18 cellular contexts compared by ENCODE assay signal in the genomic region with DNA sequence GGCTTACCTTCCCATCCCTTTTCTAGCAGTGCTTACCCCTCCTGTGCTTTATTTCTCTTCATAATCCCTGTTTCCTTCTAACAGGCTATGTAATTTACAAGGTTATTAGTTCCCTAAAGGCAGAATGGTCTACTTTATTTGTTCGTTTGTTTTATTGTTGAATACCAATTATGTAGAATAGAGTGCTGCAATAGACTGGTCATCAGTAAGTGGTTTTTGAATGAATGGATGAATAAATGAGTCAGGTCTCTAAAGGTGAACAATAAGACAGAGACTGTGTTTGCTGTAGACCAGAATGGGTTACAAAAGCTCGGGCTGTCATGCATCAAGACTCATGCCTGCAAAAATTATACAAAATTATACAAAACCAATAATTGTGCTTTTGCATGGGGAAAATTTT.
A peak's percentile ranks its signal among the peaks of the same experiment; 100 is the strongest.
DNase-seq lines count a peak whose midpoint lies in the region; ATAC-seq and TF ChIP-seq lines count a peak whose summit lies in the region.
"Had no signal": no experiment of that assay in that cellular context is flagged by ENCODE, and none has a peak within 500 bp of the region (broad histone marks: within the 10 kb centered on the region; RNA-seq: fewer than 3 reads in every experiment).

No MANE protein-coding gene starts in this region.

- H3K79me2 ChIP-seq in PC-3 (ENCODE audit: low read length), result no peaks in the 10 kb centered on the region

- no peaks in the 10 kb centered on the region for H3F3A ChIP-seq in PC-3 (ENCODE audit: low read length, unreplicated experiment)

- no peak overlapping the region for H3K4me3 Mint-ChIP-seq in nephron progenitor cell
- H3K4me3 Mint-ChIP-seq: CD14-positive monocyte; CD4-positive, alpha-beta memory T cell; CD4-positive, CD25-positive, alpha-beta regulatory T cell; CD8-positive, alpha-beta memory T cell had no signal

- H3K9me2 ChIP-seq in PC-3 (replicated peaks; ENCODE audit: low read length), result no peaks in the 10 kb centered on the region

- DNase-seq in PC-3 (peak; percentile 56), right atrium auricular region (ENCODE audit: low spot score) (no peak), nephron progenitor cell (no peak)
- DNase-seq in stimulated activated CD4-positive, alpha-beta T cell treated with anti-CD3 and anti-CD28 coated beads, Interleukin-15, amount 100 ng/mL, for 24 hours, result no peak
- DNase-seq: 8988T; ACHN; BE2C; C1 segment of cervical spinal cord; Calu3; CD4-positive, alpha-beta memory T cell; CD4-positive, CD25-positive, alpha-beta regulatory T cell; CD8-positive, alpha-beta memory T cell; COR-L47; DMS79 treated with DMSO at 0.1 percent for 48 hours; GF-D8 had no signal

- H3K9me3 ChIP-seq in PC-3 (ENCODE audit: low read length), result no peaks in the 10 kb centered on the region
- no peaks in the 10 kb centered on the region for H3K9me3 ChIP-seq in mesodermal cell (ENCODE audit: control insufficient read depth, low read length)
- H3K9me3 ChIP-seq in right atrium auricular region, result no peaks in the 10 kb centered on the region
- H3K9me3 ChIP-seq: BE2C, BLaER1 had no signal

- CTCF ChIA-PET in PC-3 (lab: Charles Lee), result no interaction called here

- no TSS peak for BruUV-seq in PC-3 (replicated peaks; lab: Mats Ljungman, UMichigan)

- no peak overlapping the region for H3K4me2 ChIP-seq in PC-3 (ENCODE audit: low read length)
- H3K4me2 ChIP-seq: BLaER1 had no signal

- POLR2A ChIA-PET in PC-3 (lab: Charles Lee; ENCODE audit: unreplicated experiment), result no interaction called here

- H3K9me3 Mint-ChIP-seq in nephron progenitor cell, result peaks cover 4% of the 10 kb centered on the region

- intact Hi-C loops in PC-3 (cut with micrococcal nuclease), result no loop called here

- TF ChIP-seq CTCF in PC-3 (conservative IDR thresholded peaks at IDR 0.05; ENCODE audit: low read depth, low read length) (no peak), right atrium auricular region (IDR thresholded peaks at IDR 0.05) (no peak), nephron progenitor cell (IDR thresholded peaks at IDR 0.05) (no peak)

- H3K27me3 Mint-ChIP-seq in nephron progenitor cell (ENCODE audit: low read depth, poor library complexity), result no peaks in the 10 kb centered on the region
- H3K27me3 Mint-ChIP-seq: CD4-positive, alpha-beta memory T cell had no signal

- H3K9ac ChIP-seq in PC-3 (ENCODE audit: low read length), result no peak overlapping the region
- H3K9ac ChIP-seq: BLaER1 had no signal

- H4K20me1 ChIP-seq in PC-3 (ENCODE audit: low read length), result no peaks in the 10 kb centered on the region
- H4K20me1 ChIP-seq: BLaER1 had no signal

- H3K4me1 Mint-ChIP-seq in nephron progenitor cell, result no peaks in the 10 kb centered on the region
- H3K4me1 Mint-ChIP-seq: CD14-positive monocyte; CD4-positive, alpha-beta memory T cell; CD4-positive, CD25-positive, alpha-beta regulatory T cell; CD8-positive, alpha-beta memory T cell had no signal

- H3K4me3 ChIP-seq in PC-3 (ENCODE audit: low read length) (no peak overlapping the region), mesodermal cell (ENCODE audit: extremely low read depth, insufficient read depth, low read length, poor library complexity, severe bottlenecking) (no peak overlapping the region), right atrium auricular region (no peak overlapping the region)
- H3K4me3 ChIP-seq: BLaER1 had no signal

- H2AFZ ChIP-seq in PC-3 (ENCODE audit: low read length), result no peak overlapping the region

- H3K27me3 ChIP-seq in PC-3 (ENCODE audit: low read length) (no peaks in the 10 kb centered on the region), right atrium auricular region (no peaks in the 10 kb centered on the region)
- H3K27me3 ChIP-seq: BE2C, BLaER1 had no signal

- H3K4me1 ChIP-seq in PC-3 (ENCODE audit: insufficient read depth, low read length) (peaks cover 11% of the 10 kb centered on the region; the same call in 1 of the 2 replicates), mesodermal cell (ENCODE audit: control insufficient read depth, insufficient read depth, low read length, poor library complexity, severe bottlenecking) (peaks cover 9% of the 10 kb centered on the region), right atrium auricular region (no peaks in the 10 kb centered on the region)
- H3K4me1 ChIP-seq: BE2C, BLaER1 had no signal

- peaks cover 2% of the 10 kb centered on the region for H3K36me3 Mint-ChIP-seq in nephron progenitor cell (ENCODE audit: low read depth)
- H3K36me3 Mint-ChIP-seq: CD14-positive monocyte; CD4-positive, alpha-beta memory T cell; CD4-positive, CD25-positive, alpha-beta regulatory T cell; CD8-positive, alpha-beta memory T cell had no signal

- H3K27ac ChIP-seq in PC-3 (ENCODE audit: low read length) (peak overlapping the region; percentile 29; the same call in 1 of the 2 replicates), mesodermal cell (ENCODE audit: low read depth, low read length, severe bottlenecking) (peak overlapping the region; percentile 82), right atrium auricular region (no peak overlapping the region)
- H3K27ac ChIP-seq: BLaER1 had no signal

- ATAC-seq in PC-3, result peak; percentile 96

- H3K27ac Mint-ChIP-seq in nephron progenitor cell, result no peak overlapping the region
- H3K27ac Mint-ChIP-seq: CD14-positive monocyte; CD4-positive, alpha-beta memory T cell; CD4-positive, CD25-positive, alpha-beta regulatory T cell; CD8-positive, alpha-beta memory T cell had no signal

- H3K36me3 ChIP-seq in PC-3 (ENCODE audit: low read depth, low read length) (no peaks in the 10 kb centered on the region), mesodermal cell (ENCODE audit: control insufficient read depth, insufficient read depth, low read length) (no peaks in the 10 kb centered on the region), right atrium auricular region (no peaks in the 10 kb centered on the region)
- H3K36me3 ChIP-seq: BE2C, BLaER1 had no signal

- 86 to 93% methylated on average over 1 of the region's 2 CpGs for whole genome bisulfite sequencing in mesodermal cell (ENCODE audit: insufficient coverage in 2 of 2), 2 experiments

Comparison
In these comparisons a context has a peak if more than half of its experiments do, and no peak if none do; other contexts are left out.
1. H3K27ac ChIP-seq: peak in PC-3 (single experiment) and mesodermal cell (single experiment); none in right atrium auricular region (0 of 2).